Comparison of ENCODE assay signal across 27 cellular contexts in the genomic region with DNA sequence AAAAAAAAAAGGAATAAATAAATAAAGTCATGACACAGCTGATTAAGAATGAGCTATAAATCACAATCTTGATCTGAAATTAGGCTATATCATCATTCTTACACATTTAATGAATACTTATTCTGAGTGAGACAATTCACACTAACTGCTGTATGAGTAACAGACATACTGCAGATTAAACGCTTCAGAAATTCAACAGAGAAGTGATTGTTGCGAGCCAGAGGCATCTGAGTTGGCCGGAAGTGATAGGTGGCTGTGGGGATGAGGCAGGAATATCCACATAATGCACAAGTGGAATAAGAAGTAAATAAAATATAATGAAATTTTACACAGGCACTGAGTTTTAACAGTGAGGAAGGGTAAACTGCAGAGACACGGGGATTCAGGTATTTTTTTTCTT.
"Had no signal": no experiment of that assay in that cellular context is flagged by ENCODE, and none has a peak within 500 bp of the region (broad histone marks: within the 10 kb centered on the region; RNA-seq: fewer than 3 reads in every experiment).

No MANE protein-coding gene starts in this region.

- H3K4me1 ChIP-seq: esophagus squamous epithelium, gastrocnemius medialis had no signal

- H3K4me3 Mint-ChIP-seq: activated B cell treated with CpG ODN at 0.5 μM for 24 hours; activated CD8-positive, alpha-beta memory T cell treated with anti-CD3 and anti-CD28 coated beads, Interleukin-2, amount 10 ng/mL, durations not matched to agents 7 days and 5 days; activated CD8-positive, alpha-beta T cell treated with anti-CD3 and anti-CD28 coated beads, Interleukin-2, amount 10 ng/mL, durations not matched to agents 7 days and 5 days; activated naive CD4-positive, alpha-beta T cell treated with anti-CD3 and anti-CD28 coated beads, Interleukin-2, amount 50 U/mL, for 24 hours; memory B cell; naive thymus-derived CD4-positive, alpha-beta T cell; stimulated activated naive B cell treated with anti-CD40 and anti-IgM and Interleukin-4, amounts not matched to agents 10 μg/mL and 1 μg/mL and 100 μg/mL, for 72 hours; T-helper 17 cell had no signal

- H3K36me3 Mint-ChIP-seq: activated CD8-positive, alpha-beta memory T cell treated with anti-CD3 and anti-CD28 coated beads, Interleukin-2, amount 10 ng/mL, durations not matched to agents 7 days and 5 days had no signal

- H3K4me1 Mint-ChIP-seq: activated B cell treated with CpG ODN at 0.5 μM for 24 hours; activated CD8-positive, alpha-beta memory T cell treated with anti-CD3 and anti-CD28 coated beads, Interleukin-2, amount 10 ng/mL, durations not matched to agents 7 days and 5 days; activated naive CD4-positive, alpha-beta T cell treated with anti-CD3 and anti-CD28 coated beads, Interleukin-2, amount 50 U/mL, for 24 hours had no signal

- DNase-seq: activated B cell treated with CpG ODN at 0.5 μM for 24 hours; activated CD4-positive, alpha-beta T cell treated with anti-CD3 and anti-CD28 coated beads, Interleukin-2, amount 50 U/mL, for 1 hour; activated CD8-positive, alpha-beta memory T cell treated with anti-CD3 and anti-CD28 coated beads, Interleukin-2, amount 10 ng/mL, durations not matched to agents 7 days and 5 days; activated CD8-positive, alpha-beta T cell treated with anti-CD3 and anti-CD28 coated beads, Interleukin-2, amount 10 ng/mL, durations not matched to agents 7 days and 5 days; activated T-cell treated with anti-CD3 and anti-CD28 coated beads, Interleukin-2, amount 50 U/mL, for 48 hours; dermis blood vessel endothelial cell; effector CD8-positive, alpha-beta T cell; esophagus squamous epithelium; gastrocnemius medialis; midbrain; naive thymus-derived CD4-positive, alpha-beta T cell; pancreas; stimulated activated CD4-positive, alpha-beta T cell treated with anti-CD3 and anti-CD28 coated beads, Interleukin-2, amount 100 ng/mL, for 24 hours; stimulated activated naive B cell treated with anti-CD40 and anti-IgM and Interleukin-4, amounts not matched to agents 10 μg/mL and 1 μg/mL and 100 μg/mL, for 72 hours; stomach; T-helper 17 cell; T1000; thyroid gland; upper lobe of left lung had no signal

- H2AFZ ChIP-seq: hepatocyte had no signal

- H3K4me3 ChIP-seq: esophagus squamous epithelium, gastrocnemius medialis, hepatocyte, pancreas, right atrium auricular region, smooth muscle cell, stomach, thyroid gland, upper lobe of left lung, vagina had no signal

- ATAC-seq: activated CD8-positive, alpha-beta memory T cell treated with anti-CD3 and anti-CD28 coated beads, Interleukin-2, amount 10 ng/mL, durations not matched to agents 7 days and 5 days; activated CD8-positive, alpha-beta T cell treated with anti-CD3 and anti-CD28 coated beads, Interleukin-2, amount 10 ng/mL, durations not matched to agents 7 days and 5 days; gastrocnemius medialis; naive thymus-derived CD4-positive, alpha-beta T cell; pancreas; stimulated activated naive B cell treated with anti-CD40 and anti-IgM and Interleukin-4, amounts not matched to agents 10 μg/mL and 1 μg/mL and 100 μg/mL, for 72 hours; T-helper 17 cell had no signal

- H3K27me3 ChIP-seq: esophagus squamous epithelium, gastrocnemius medialis, hepatocyte, pancreas, right atrium auricular region, stomach, thyroid gland, upper lobe of left lung, vagina had no signal

- H3K27ac ChIP-seq: epithelial cell of prostate, esophagus squamous epithelium, gastrocnemius medialis, hepatocyte, pancreas, right atrium auricular region, stomach, thyroid gland, upper lobe of left lung, vagina had no signal

- H3K27ac Mint-ChIP-seq: activated B cell treated with CpG ODN at 0.5 μM for 24 hours; activated CD8-positive, alpha-beta memory T cell treated with anti-CD3 and anti-CD28 coated beads, Interleukin-2, amount 10 ng/mL, durations not matched to agents 7 days and 5 days; activated CD8-positive, alpha-beta T cell treated with anti-CD3 and anti-CD28 coated beads, Interleukin-2, amount 10 ng/mL, durations not matched to agents 7 days and 5 days; activated naive CD4-positive, alpha-beta T cell treated with anti-CD3 and anti-CD28 coated beads, Interleukin-2, amount 50 U/mL, for 24 hours; activated T-helper 2 cell treated with anti-CD3 and anti-CD28 coated beads, Interferon-gamma antibody, Interleukin-2, Interleukin-4, amounts not matched to agents 10 μg/mL and 5 μg/mL and 100 μg/mL, durations not matched to agents 14 hours and 24 hours and 36 hours; naive thymus-derived CD4-positive, alpha-beta T cell; stimulated activated naive B cell treated with anti-CD40 and anti-IgM and Interleukin-4, amounts not matched to agents 10 μg/mL and 1 μg/mL and 100 μg/mL, for 72 hours; T-helper 17 cell had no signal

- H3K27me3 Mint-ChIP-seq: activated B cell treated with CpG ODN at 0.5 μM for 24 hours; activated CD8-positive, alpha-beta memory T cell treated with anti-CD3 and anti-CD28 coated beads, Interleukin-2, amount 10 ng/mL, durations not matched to agents 7 days and 5 days; activated naive CD4-positive, alpha-beta T cell treated with anti-CD3 and anti-CD28 coated beads, Interleukin-2, amount 50 U/mL, for 24 hours; memory B cell; naive thymus-derived CD4-positive, alpha-beta T cell; stimulated activated naive B cell treated with anti-CD40 and anti-IgM and Interleukin-4, amounts not matched to agents 10 μg/mL and 1 μg/mL and 100 μg/mL, for 72 hours; T-helper 17 cell had no signal

- H3K36me3 ChIP-seq: gastrocnemius medialis, pancreas, right atrium auricular region, thyroid gland, vagina had no signal

- H3K4me2 ChIP-seq: hepatocyte, smooth muscle cell had no signal

- H3K9me3 Mint-ChIP-seq: activated B cell treated with CpG ODN at 0.5 μM for 24 hours; activated naive CD4-positive, alpha-beta T cell treated with anti-CD3 and anti-CD28 coated beads, Interleukin-2, amount 50 U/mL, for 24 hours; activated T-helper 2 cell treated with anti-CD3 and anti-CD28 coated beads, Interferon-gamma antibody, Interleukin-2, Interleukin-4, amounts not matched to agents 10 μg/mL and 5 μg/mL and 100 μg/mL, durations not matched to agents 14 hours and 24 hours and 36 hours had no signal
